ENCODE assay signal across 8 cellular contexts in the genomic region with DNA sequence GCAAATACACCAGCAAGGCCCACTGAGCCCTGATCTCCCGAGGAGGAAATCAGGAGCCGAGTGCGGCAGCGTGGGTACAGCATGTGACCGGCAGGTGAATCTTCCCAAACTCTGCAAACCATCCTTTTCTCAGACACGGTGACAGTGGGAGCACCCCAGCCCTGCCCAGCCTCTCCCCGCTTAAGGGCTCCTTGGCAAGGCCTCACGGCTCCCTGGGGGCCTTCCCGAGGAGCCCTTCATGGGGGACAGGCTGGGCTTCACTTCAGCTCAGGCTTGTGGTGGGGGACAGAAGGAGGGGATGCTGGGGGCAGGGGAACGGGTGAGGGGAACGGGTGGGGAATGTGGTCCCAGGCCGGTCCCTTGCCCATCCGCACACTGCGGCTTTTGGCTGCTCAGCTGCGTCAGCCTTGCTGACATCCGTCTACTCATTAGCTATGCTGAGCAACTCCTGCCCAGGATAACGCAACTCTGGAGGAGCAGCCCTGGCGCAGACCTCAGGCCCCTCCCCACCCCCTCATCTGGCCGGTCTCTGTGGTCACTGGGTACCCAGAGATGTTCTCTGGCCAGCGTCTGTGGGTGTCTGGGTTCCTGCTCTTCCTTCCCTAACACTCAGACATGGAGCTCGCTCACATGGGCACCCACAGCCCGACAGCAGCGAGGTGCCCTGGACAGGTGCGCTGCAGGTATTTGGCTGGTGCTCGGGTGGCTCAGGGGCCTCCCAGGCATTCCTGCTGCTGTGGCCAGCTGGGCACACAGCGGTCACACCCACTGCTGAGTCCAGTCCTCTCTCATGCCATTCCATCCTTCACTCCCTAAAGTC.
"Had no signal": no experiment of that assay in that cellular context is flagged by ENCODE, and none has a peak within 500 bp of the region (broad histone marks: within the 10 kb centered on the region; RNA-seq: fewer than 3 reads in every experiment).

No MANE protein-coding gene starts in this region.

- H3K36me3 Mint-ChIP-seq: IgD-negative memory B cell had no signal

- DNase-seq: GM23248, GOT3, H9, HCEC 1CT had no signal

- H3K9ac ChIP-seq: GM23248 had no signal

- ATAC-seq: HepG2 had no signal

- H3K4me3 ChIP-seq: GM23248 had no signal

- H3K27ac ChIP-seq: GM23248, HL-60 had no signal

- H3K4me3 Mint-ChIP-seq: H9, IgD-negative memory B cell had no signal

- H3K9me3 Mint-ChIP-seq: H9, IgD-negative memory B cell had no signal

- FAIRE-seq: H54, HepG2 had no signal

- H3K27ac Mint-ChIP-seq: IgD-negative memory B cell had no signal
